17 cellular contexts compared by ENCODE assay signal in genomic region chrX:27883468-27884092, GRCh38.
DNase-seq lines count a peak whose midpoint lies in the region.
"Had no signal": no experiment of that assay in that cellular context is flagged by ENCODE, and none has a peak within 500 bp of the region (broad histone marks: within the 10 kb centered on the region; RNA-seq: fewer than 3 reads in every experiment).

No MANE protein-coding gene starts in this region.

- no peak overlapping the region for H3K4me3 Mint-ChIP-seq in activated naive CD4-positive, alpha-beta T cell treated with anti-CD3 and anti-CD28 coated beads, Interleukin-2, amount 10 ng/mL, durations not matched to agents 7 days and 5 days

- H3K56ac ChIP-seq in mesendoderm (ENCODE audit: low read length): no peak overlapping the region

- no peaks in the 10 kb centered on the region for H3K27me3 Mint-ChIP-seq in activated naive CD4-positive, alpha-beta T cell treated with anti-CD3 and anti-CD28 coated beads, Interleukin-2, amount 10 ng/mL, durations not matched to agents 7 days and 5 days

- H4K5ac ChIP-seq in mesendoderm (ENCODE audit: low read length): no peak overlapping the region

- H2BK120ac ChIP-seq in mesendoderm (ENCODE audit: low read depth, low read length): no peak overlapping the region

- H4K8ac ChIP-seq in mesendoderm (ENCODE audit: low read depth, low read length): no peak overlapping the region

- H3K18ac ChIP-seq in mesendoderm (ENCODE audit: low read length): no peak overlapping the region

- H3K9me3 Mint-ChIP-seq in activated naive CD4-positive, alpha-beta T cell treated with anti-CD3 and anti-CD28 coated beads, Interleukin-2, amount 10 ng/mL, durations not matched to agents 7 days and 5 days: peaks cover 2% of the 10 kb centered on the region

- no peaks in the 10 kb centered on the region for H3K79me1 ChIP-seq in mesendoderm (ENCODE audit: low read length)

- no peak overlapping the region for H3K27ac Mint-ChIP-seq in activated naive CD4-positive, alpha-beta T cell treated with anti-CD3 and anti-CD28 coated beads, Interleukin-2, amount 10 ng/mL, durations not matched to agents 7 days and 5 days

- CTCF ChIA-PET in activated naive CD4-positive, alpha-beta T cell treated with anti-CD3 and anti-CD28 coated beads, Interleukin-2, amount 10 ng/mL, durations not matched to agents 7 days and 5 days (lab: Charles Lee): no interaction called here

- H3K79me2 ChIP-seq in mesendoderm (ENCODE audit: control insufficient read depth, insufficient read depth, low read length): no peaks in the 10 kb centered on the region

- H3K36me3 ChIP-seq in H7 (replicated peaks; ENCODE audit: control insufficient read depth, insufficient read depth, low read length) (no peaks in the 10 kb centered on the region), mesendoderm (ENCODE audit: control insufficient read depth, insufficient read depth, low read length) (no peaks in the 10 kb centered on the region)
- H3K36me3 ChIP-seq: BLaER1 treated with 17β-estradiol and CSF1 and Interleukin-3, amounts not matched to agents 10 nM and 100 nM; Peyer's patch had no signal

- no peak overlapping the region for H2BK5ac ChIP-seq in mesendoderm (ENCODE audit: low read length)

- no peaks in the 10 kb centered on the region for H3K36me3 Mint-ChIP-seq in activated naive CD4-positive, alpha-beta T cell treated with anti-CD3 and anti-CD28 coated beads, Interleukin-2, amount 10 ng/mL, durations not matched to agents 7 days and 5 days

- no peak overlapping the region for H3K9ac ChIP-seq in mesendoderm (ENCODE audit: low read length)
- H3K9ac ChIP-seq: BLaER1 treated with 17β-estradiol and CSF1 and Interleukin-3, amounts not matched to agents 10 nM and 100 nM had no signal

- H3K4me3 ChIP-seq in H7 (ENCODE audit: insufficient read depth, low read depth, low read length) (no peak overlapping the region), mesendoderm (ENCODE audit: low read length) (no peak overlapping the region)
- H3K4me3 ChIP-seq: BLaER1 treated with 17β-estradiol and CSF1 and Interleukin-3, amounts not matched to agents 10 nM and 100 nM; Peyer's patch had no signal

- no peak overlapping the region for H3K27ac ChIP-seq in mesendoderm (ENCODE audit: low read depth, low read length)
- H3K27ac ChIP-seq: BLaER1 treated with 17β-estradiol and CSF1 and Interleukin-3, amounts not matched to agents 10 nM and 100 nM; Peyer's patch had no signal

- no peak overlapping the region for H3K23ac ChIP-seq in mesendoderm (ENCODE audit: low read length)

- H3K27me3 ChIP-seq in H7 (ENCODE audit: control insufficient read depth, insufficient read depth, low read length) (peaks cover 19% of the 10 kb centered on the region), mesendoderm (ENCODE audit: insufficient read depth, low read length, poor library complexity) (no peaks in the 10 kb centered on the region)
- H3K27me3 ChIP-seq: Peyer's patch had no signal

- H3K4me2 ChIP-seq in mesendoderm (ENCODE audit: low read length): no peak overlapping the region
- H3K4me2 ChIP-seq: BLaER1 treated with 17β-estradiol and CSF1 and Interleukin-3, amounts not matched to agents 10 nM and 100 nM had no signal

- DNase-seq in ELF-1 (ENCODE audit: low read depth, low spot score): peak; percentile 34
- peak; percentile 8 for DNase-seq in H7
- DNase-seq in OCI-M1 (lab: John Stamatoyannopoulos, UW): peak; percentile 27
- DNase-seq in mesendoderm: peak; percentile 91
- DNase-seq in superior temporal gyrus (ENCODE audit: extremely low spot score): no peak
- no peak for DNase-seq in NOMO-1 treated with dmso at 0.1 percent for 144 hours (lab: John Stamatoyannopoulos, UW; ENCODE audit: unreplicated experiment)
- DNase-seq in activated CD4-positive, CD25-positive, alpha-beta regulatory T cell treated with anti-CD3 and anti-CD28 coated beads, Interleukin-2, amount 50 U/mL, for 72 hours: no peak
- no peak for DNase-seq in activated naive CD4-positive, alpha-beta T cell treated with anti-CD3 and anti-CD28 coated beads, Interleukin-2, amount 10 ng/mL, durations not matched to agents 7 days and 5 days
- DNase-seq: DND-41, GF-D8, KBM-7, NCI-H1417 treated with DMSO at 0.1 percent for 48 hours, NCI-H1930, NCI-H2171 treated with DMSO at 0.1 percent for 48 hours, NCI-H774, Peyer's patch had no signal

- H3K4me1 Mint-ChIP-seq in activated naive CD4-positive, alpha-beta T cell treated with anti-CD3 and anti-CD28 coated beads, Interleukin-2, amount 10 ng/mL, durations not matched to agents 7 days and 5 days: no peaks in the 10 kb centered on the region

- no peak overlapping the region for H2BK15ac ChIP-seq in mesendoderm (replicated peaks; ENCODE audit: low read depth)

- WGBS in mesendoderm (ENCODE audit: extremely low coverage, insufficient coverage, low lambda C conversion rate): no CpG with 5 or more reads among the region's 3 CpGs

- H3K4ac ChIP-seq in mesendoderm (ENCODE audit: low read depth, low read length): no peak overlapping the region

- no peaks in the 10 kb centered on the region for H3K4me1 ChIP-seq in mesendoderm (ENCODE audit: control insufficient read depth, low read depth, low read length)
- H3K4me1 ChIP-seq: BLaER1 treated with 17β-estradiol and CSF1 and Interleukin-3, amounts not matched to agents 10 nM and 100 nM; Peyer's patch had no signal

- no peak overlapping the region for H2AK5ac ChIP-seq in mesendoderm (ENCODE audit: low read length)

Comparison
In these comparisons a context has a peak if more than half of its experiments do, and no peak if none do; other contexts are left out.
1. DNase-seq: peak in ELF-1 (single experiment), H7 (single experiment), OCI-M1 (single experiment) and mesendoderm (single experiment); none in superior temporal gyrus (single experiment), NOMO-1 treated with dmso at 0.1 percent for 144 hours (single experiment), activated CD4-positive, CD25-positive, alpha-beta regulatory T cell treated with anti-CD3 and anti-CD28 coated beads, Interleukin-2, amount 50 U/mL, for 72 hours (single experiment) and activated naive CD4-positive, alpha-beta T cell treated with anti-CD3 and anti-CD28 coated beads, Interleukin-2, amount 10 ng/mL, durations not matched to agents 7 days and 5 days (single experiment).